ENCODE assay signal across 13 cellular contexts in genomic region chr9:15735083-15735974, GRCh38.
DNase-seq lines count a peak whose midpoint lies in the region; ATAC-seq and TF ChIP-seq lines count a peak whose summit lies in the region.
"Had no signal": no experiment of that assay in that cellular context is flagged by ENCODE, and none has a peak within 500 bp of the region (broad histone marks: within the 10 kb centered on the region; RNA-seq: fewer than 3 reads in every experiment).

No MANE protein-coding gene starts in this region.

- POLR2A ChIA-PET in RWPE1 (lab: Yijun Ruan, JAX; ENCODE audit: low non-redundant PET) = no interaction called here
- POLR2A ChIA-PET in T-cell (lab: Charles Lee) = no interaction called here

- H3K4me3 ChIP-seq in fibroblast of mammary gland (ENCODE audit: control insufficient read depth, low read depth, low read length) (no peak overlapping the region), skeletal muscle cell (ENCODE audit: low read depth, low read length) (no peak overlapping the region)
- H3K4me3 ChIP-seq: gastroesophageal sphincter had no signal

- no peaks in the 10 kb centered on the region for H3K36me3 Mint-ChIP-seq in T-cell

- H3K4me3 Mint-ChIP-seq in T-cell = no peak overlapping the region

- H3K27ac Mint-ChIP-seq in T-cell = no peak overlapping the region

- TF ChIP-seq CTCF in RWPE1 (conservative IDR thresholded peaks at IDR 0.05; ENCODE audit: low read depth) = no peak
- no peak for TF ChIP-seq CTCF in fibroblast of mammary gland (conservative IDR thresholded peaks at IDR 0.05; ENCODE audit: control insufficient read depth, insufficient read depth, low read depth, low read length)

- H3K9me3 Mint-ChIP-seq in T-cell = no peaks in the 10 kb centered on the region

- intact Hi-C loops in cardiac septum (cut with DNase I) = no loop called here

- peak; percentile 83 for DNase-seq in GM04503 (ENCODE audit: low read depth)
- peak; percentile 83 for DNase-seq in RWPE1 (ENCODE audit: low spot score)
- DNase-seq in fibroblast of mammary gland (ENCODE audit: low read depth) = peak; percentile 95
- peak; percentile 86 for DNase-seq in skeletal muscle cell (ENCODE audit: low read depth)
- no peak for DNase-seq in cardiac septum (ENCODE audit: low spot score)
- DNase-seq in COR-L47 (lab: John Stamatoyannopoulos, UW) = no peak
- DNase-seq in T-cell = no peak
- DNase-seq: activated CD8-positive, alpha-beta memory T cell treated with anti-CD3 and anti-CD28 coated beads for 24 hours; amygdala; NCI-H2171 treated with DMSO at 0.1 percent for 48 hours; stimulated activated CD4-positive, alpha-beta T cell treated with anti-CD3 and anti-CD28 coated beads, Interleukin-12 subunit alpha, Interleukin-12 subunit beta, amount 100 ng/mL, for 4 hours; stimulated activated naive CD4-positive, alpha-beta T cell had no signal

- H3K27me3 Mint-ChIP-seq in T-cell = no peaks in the 10 kb centered on the region

- no peak overlapping the region for H3K27ac ChIP-seq in RWPE1
- H3K27ac ChIP-seq: gastroesophageal sphincter had no signal

- no peak for ATAC-seq in T-cell (replicated peaks in 1 of 4)
- ATAC-seq: gastroesophageal sphincter had no signal

- CTCF ChIA-PET in RWPE1 (lab: Yijun Ruan, JAX) = interaction anchor here (1.1 kb wide), 1 partner anchor 39 kb away, joined by 3 read pairs; no protein-coding TSS in a partner anchor
- CTCF ChIA-PET in T-cell (lab: Charles Lee) = no interaction called here

- no peaks in the 10 kb centered on the region for H3K4me1 Mint-ChIP-seq in T-cell

Comparison
In these comparisons a context has a peak if more than half of its experiments do, and no peak if none do; other contexts are left out.
1. DNase-seq: peak in GM04503 (single experiment), RWPE1 (single experiment), fibroblast of mammary gland (single experiment) and skeletal muscle cell (single experiment); none in cardiac septum (single experiment), COR-L47 (single experiment) and T-cell (0 of 34).